18 cellular contexts compared by ENCODE assay signal in the genomic region with DNA sequence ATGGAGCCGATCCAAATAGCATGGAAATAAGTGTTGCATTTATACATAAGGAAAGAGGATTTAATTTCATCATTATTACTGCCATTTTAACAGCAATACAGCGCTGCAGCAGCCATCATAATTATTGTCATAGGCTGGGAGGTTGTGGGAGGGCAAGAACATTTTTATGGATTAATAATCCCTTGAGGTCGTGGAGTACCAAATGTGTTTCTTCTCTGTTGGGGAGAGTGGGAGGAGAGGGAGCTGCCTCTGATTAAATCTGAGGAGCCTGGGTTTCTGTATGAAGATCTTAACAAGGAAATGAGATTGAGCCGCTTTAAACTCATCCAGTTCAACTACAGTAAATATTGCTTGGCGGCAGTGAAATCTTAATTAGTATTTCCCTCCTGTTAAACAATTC.
A peak's percentile ranks its signal among the peaks of the same experiment; 100 is the strongest.
DNase-seq lines count a peak whose midpoint lies in the region; TF ChIP-seq lines count a peak whose summit lies in the region.
"Had no signal": no experiment of that assay in that cellular context is flagged by ENCODE, and none has a peak within 500 bp of the region (broad histone marks: within the 10 kb centered on the region; RNA-seq: fewer than 3 reads in every experiment).

No MANE protein-coding gene starts in this region.

- H3K36me3 ChIP-seq in PC-9 (ENCODE audit: low read depth) (no peaks in the 10 kb centered on the region), uterus (no peaks in the 10 kb centered on the region)
- H3K36me3 ChIP-seq: BLaER1, HAP-1 had no signal

- H2AFZ ChIP-seq in PC-9, result peak overlapping the region; percentile 17; the same call in 1 of the 2 replicates

- H3K79me2 ChIP-seq in PC-9 (ENCODE audit: low read depth), result no peaks in the 10 kb centered on the region

- DNase-seq in PC-9, result no peak
- DNase-seq in glutamatergic neuron, result no peak
- DNase-seq in activated T-cell treated with anti-CD3 and anti-CD28 coated beads, Interleukin-2, amount 50 U/mL, for 1 hour, result no peak
- no peak for DNase-seq in dermis blood vessel endothelial cell
- DNase-seq in NCI-H69 (lab: John Stamatoyannopoulos, UW), result no peak
- DNase-seq in uterus, result no peak
- DNase-seq: Caco-2; CD4-positive, CD25-positive, alpha-beta regulatory T cell; CD8-positive, alpha-beta T cell; DMS153; DND-41; GOT3; HFFc6 had no signal

- intact Hi-C loops in PC-9 (cut with micrococcal nuclease; ENCODE audit: unreplicated experiment) (no loop called here), uterus (cut with DNase I; ENCODE audit: low total_unique reads) (no loop called here)

- H3K27me3 ChIP-seq in PC-9 (ENCODE audit: insufficient read depth, low read depth) (no peaks in the 10 kb centered on the region), uterus (no peaks in the 10 kb centered on the region)
- H3K27me3 ChIP-seq: BLaER1 had no signal

- H4K20me1 ChIP-seq in PC-9 (ENCODE audit: insufficient read depth), result no peaks in the 10 kb centered on the region
- H4K20me1 ChIP-seq: BLaER1 had no signal

- H3K9me3 Mint-ChIP-seq in glutamatergic neuron (ENCODE audit: unreplicated experiment), result no peaks in the 10 kb centered on the region
- H3K9me3 Mint-ChIP-seq in nephron, result no peaks in the 10 kb centered on the region

- no peaks in the 10 kb centered on the region for H3K9me3 ChIP-seq in PC-9 (ENCODE audit: insufficient read depth, low read depth)
- H3K9me3 ChIP-seq in uterus, result no peaks in the 10 kb centered on the region
- H3K9me3 ChIP-seq: BLaER1, Caco-2, HAP-1 had no signal

- no peak for TF ChIP-seq POLR2A in uterus (IDR thresholded peaks at IDR 0.05)

- peak overlapping the region; percentile 2 for H3K27ac Mint-ChIP-seq in glutamatergic neuron (ENCODE audit: unreplicated experiment)
- H3K27ac Mint-ChIP-seq in nephron, result peak overlapping the region; percentile 19 to 71 (median 25)
- H3K27ac Mint-ChIP-seq: B cell; CD4-positive, CD25-positive, alpha-beta regulatory T cell; CD8-positive, alpha-beta T cell; HFFc6 had no signal

- no peak overlapping the region for H3K4me2 ChIP-seq in PC-9
- H3K4me2 ChIP-seq: BLaER1 had no signal

- CTCF ChIA-PET in PC-9 (lab: Charles Lee), result no interaction called here

- H3K9me2 ChIP-seq in PC-9 (ENCODE audit: insufficient read depth), result no peaks in the 10 kb centered on the region

- H3K27ac ChIP-seq in PC-9 (no peak overlapping the region), uterus (no peak overlapping the region)
- H3K27ac ChIP-seq: BLaER1, C4-2B had no signal

- H3K36me3 Mint-ChIP-seq in glutamatergic neuron (ENCODE audit: unreplicated experiment), result no peaks in the 10 kb centered on the region
- no peaks in the 10 kb centered on the region for H3K36me3 Mint-ChIP-seq in nephron (ENCODE audit: low read depth)
- H3K36me3 Mint-ChIP-seq: CD4-positive, CD25-positive, alpha-beta regulatory T cell; CD8-positive, alpha-beta T cell had no signal

- TF ChIP-seq CTCF in PC-9 (conservative IDR thresholded peaks at IDR 0.05) (no peak), glutamatergic neuron (IDR thresholded peaks at IDR 0.05; ENCODE audit: partially characterized antibody, unreplicated experiment) (no peak), nephron (IDR thresholded peaks at IDR 0.05; ENCODE audit: unreplicated experiment in 3 of 3) (no peak), uterus (IDR thresholded peaks at IDR 0.05) (no peak)

- no peaks in the 10 kb centered on the region for H3F3A ChIP-seq in PC-9 (ENCODE audit: insufficient read depth, low read depth)

- no peaks in the 10 kb centered on the region for H3K4me1 ChIP-seq in PC-9 (replicated peaks; ENCODE audit: insufficient read depth)
- H3K4me1 ChIP-seq in uterus, result no peaks in the 10 kb centered on the region
- H3K4me1 ChIP-seq: BLaER1, Caco-2, HAP-1 had no signal

- POLR2A ChIA-PET in PC-9 (lab: Charles Lee; ENCODE audit: unreplicated experiment), result no interaction called here

- H3K4me3 ChIP-seq in PC-9 (no peak overlapping the region), uterus (no peak overlapping the region)
- H3K4me3 ChIP-seq: BLaER1, HAP-1 had no signal

- H3K4me1 Mint-ChIP-seq in glutamatergic neuron (ENCODE audit: low read depth, unreplicated experiment) (peaks cover 14% of the 10 kb centered on the region), nephron (peaks cover 9% of the 10 kb centered on the region)
- H3K4me1 Mint-ChIP-seq: B cell; CD4-positive, CD25-positive, alpha-beta regulatory T cell had no signal

- H3K4me3 Mint-ChIP-seq in glutamatergic neuron (ENCODE audit: unreplicated experiment) (peak overlapping the region; percentile 8), nephron (peak overlapping the region in 2 of 3 experiments; percentile 3 to 12)
- H3K4me3 Mint-ChIP-seq: B cell; CD4-positive, CD25-positive, alpha-beta regulatory T cell; CD8-positive, alpha-beta T cell; HFFc6 had no signal

- no TSS peak for BruUV-seq in PC-9 (replicated peaks; lab: Mats Ljungman, UMichigan)

- no peaks in the 10 kb centered on the region for H3K27me3 Mint-ChIP-seq in glutamatergic neuron (ENCODE audit: unreplicated experiment)
- peaks cover 4% of the 10 kb centered on the region for H3K27me3 Mint-ChIP-seq in nephron (ENCODE audit: low read depth)
- H3K27me3 Mint-ChIP-seq: B cell; CD4-positive, CD25-positive, alpha-beta regulatory T cell had no signal
